ENCODE assay signal across 8 cellular contexts in genomic region chr16:49857423-49858181, GRCh38. TPM values are rescaled to one million over a fixed set of nuclear protein-coding genes. Genes with fewer than 3 reads are reported as not detected.
DNase-seq lines count a peak whose midpoint lies in the region; ATAC-seq and TF ChIP-seq lines count a peak whose summit lies in the region.

No MANE protein-coding gene starts in this region.

- H3K27me3 ChIP-seq in esophagus muscularis mucosa (peaks cover 0 to 5% (median 0%) of the 10 kb centered on the region in 4 donors), muscle layer of duodenum (ENCODE audit: low read depth, low read length) (peaks cover 6% of the 10 kb centered on the region), upper lobe of left lung (peaks cover 0 to 18% (median 9%) of the 10 kb centered on the region in 4 donors)

- peak; percentile 17 for DNase-seq in NCI-H2029 (lab: John Stamatoyannopoulos, UW)
- DNase-seq in NCI-H2029 treated with DMSO at 0.1 percent for 48 hours (lab: John Stamatoyannopoulos, UW), result no peak
- peak; percentile 6 for DNase-seq in NCI-H2196 treated with DMSO at 0.1 percent for 48 hours (lab: John Stamatoyannopoulos, UW; ENCODE audit: unreplicated experiment)
- peak; percentile 62 for DNase-seq in activated CD4-positive, alpha-beta memory T cell treated with anti-CD3 and anti-CD28 coated beads for 36 hours
- no peak for DNase-seq in esophagus muscularis mucosa (ENCODE audit: extremely low spot score)
- DNase-seq in upper lobe of left lung, result peak; percentile 45 to 92

- WGBS in esophagus muscularis mucosa, result 0% methylated on average over 6 of the region's 52 CpGs
- WGBS in upper lobe of left lung, 2 donors, result 0 to 1% methylated on average over 15 to 49 of the region's 52 CpGs

- H3K9me3 Mint-ChIP-seq in activated CD4-positive, alpha-beta memory T cell treated with anti-CD3 and anti-CD28 coated beads for 36 hours, result no peaks in the 10 kb centered on the region

- H3K36me3 ChIP-seq in esophagus muscularis mucosa (no peaks in the 10 kb centered on the region), muscle layer of duodenum (ENCODE audit: control insufficient read depth in 1 of 2, insufficient read depth in 2 of 2, low read length in 2 of 2) (no peaks in the 10 kb centered on the region), upper lobe of left lung (no peaks in the 10 kb centered on the region)

- peak overlapping the region; percentile 66 for H3K4me3 Mint-ChIP-seq in activated CD4-positive, alpha-beta memory T cell treated with anti-CD3 and anti-CD28 coated beads for 36 hours

- intact Hi-C loops in activated CD4-positive, alpha-beta memory T cell treated with anti-CD3 and anti-CD28 coated beads for 36 hours (cut with micrococcal nuclease), result loop anchor here (2.0 to 10.0 kb wide), 2 partner anchors 65 to 167 kb away; partner anchors contain the start of gene CNEP1R1
- intact Hi-C loops in esophagus muscularis mucosa (cut with DNase I), result loop anchor here (5.0 kb wide), 4 partner anchors 105 to 365 kb away; no protein-coding TSS in a partner anchor

- no peaks in the 10 kb centered on the region for H3K36me3 Mint-ChIP-seq in activated CD4-positive, alpha-beta memory T cell treated with anti-CD3 and anti-CD28 coated beads for 36 hours

- peak in 1 of 2 donors; percentile 28 for ATAC-seq in upper lobe of left lung (ENCODE audit: low FRiP score in 2 of 2)
- no peak for ATAC-seq in GM21447 (IDR thresholded peaks at IDR 0.05; ENCODE audit: unreplicated experiment)

- H3K4me1 ChIP-seq in esophagus muscularis mucosa (peaks cover 21 to 51% (median 47%) of the 10 kb centered on the region in 4 donors), muscle layer of duodenum (ENCODE audit: control insufficient read depth in 1 of 2, insufficient read depth in 2 of 2, low read length in 2 of 2) (peaks cover 0 to 28% of the 10 kb centered on the region in 2 donors), upper lobe of left lung (peaks cover 32 to 62% (median 38%) of the 10 kb centered on the region in 4 donors)

- H3K27me3 Mint-ChIP-seq in activated CD4-positive, alpha-beta memory T cell treated with anti-CD3 and anti-CD28 coated beads for 36 hours, result peaks cover 31% of the 10 kb centered on the region

- H3K4me1 Mint-ChIP-seq in activated CD4-positive, alpha-beta memory T cell treated with anti-CD3 and anti-CD28 coated beads for 36 hours (ENCODE audit: low read depth), result peaks cover 15% of the 10 kb centered on the region

- peak; percentile 65 to 91 (median 87) for TF ChIP-seq CTCF in esophagus muscularis mucosa (IDR thresholded peaks at IDR 0.05)
- peak; percentile 48 to 81 (median 77) for TF ChIP-seq CTCF in upper lobe of left lung (IDR thresholded peaks at IDR 0.05)

- CTCF ChIA-PET in activated CD4-positive, alpha-beta memory T cell treated with anti-CD3 and anti-CD28 coated beads for 36 hours (lab: Charles Lee), result interaction anchor here (0.6 to 3.0 kb wide), 20 partner anchors 12 to 353 kb away, joined by 3 to 15 read pairs (median 4); partner anchors contain the start of gene CNEP1R1

- POLR2A ChIA-PET in activated CD4-positive, alpha-beta memory T cell treated with anti-CD3 and anti-CD28 coated beads for 36 hours (lab: Charles Lee), result no interaction called here

- H3K4me3 ChIP-seq in esophagus muscularis mucosa (peak overlapping the region; percentile 84 to 96 (median 87)), muscle layer of duodenum (ENCODE audit: low read depth in 1 of 2, low read length in 2 of 2) (peak overlapping the region; percentile 50 to 67), upper lobe of left lung (peak overlapping the region; percentile 35 to 90 (median 73))

- H3K27ac ChIP-seq in esophagus muscularis mucosa (replicated peaks in 1 of 4) (peak overlapping the region; percentile 94 to 97 (median 96)), muscle layer of duodenum (ENCODE audit: low read length) (no peak overlapping the region), upper lobe of left lung (peak overlapping the region; percentile 79 to 94 (median 91))

- H3K27ac Mint-ChIP-seq in activated CD4-positive, alpha-beta memory T cell treated with anti-CD3 and anti-CD28 coated beads for 36 hours, result no peak overlapping the region

- TF ChIP-seq POLR2A in esophagus muscularis mucosa (IDR thresholded peaks at IDR 0.05; ENCODE audit: low read depth) (no peak), upper lobe of left lung (IDR thresholded peaks at IDR 0.05) (no peak)

- no peak for TF ChIP-seq EP300 in esophagus muscularis mucosa (IDR thresholded peaks at IDR 0.05)
- no peak for TF ChIP-seq EP300 in upper lobe of left lung (IDR thresholded peaks at IDR 0.05)

- H3K9me3 ChIP-seq in esophagus muscularis mucosa, result no peaks in the 10 kb centered on the region
- no peaks in the 10 kb centered on the region for H3K9me3 ChIP-seq in muscle layer of duodenum (ENCODE audit: control insufficient read depth in 1 of 2, low read length in 2 of 2)
- H3K9me3 ChIP-seq in upper lobe of left lung, result no peaks in the 10 kb centered on the region

RNA-seq across cellular contexts. Expression of gene ZNF423, which starts 1.7 kb away (rescaled TPM):
- total RNA-seq in activated CD4-positive, alpha-beta memory T cell treated with anti-CD3 and anti-CD28 coated beads for 36 hours, result not detected
- total RNA-seq in esophagus muscularis mucosa (10 to 100 TPM in 2 of 4 donors, 1 to 10 TPM in 2; 8.7 to 22.5 (median 10.3) TPM), upper lobe of left lung (10 to 100 TPM in 2 of 6 donors, 1 to 10 TPM in 4; 4.1 to 11.4 (median 6.7) TPM)

Comparison
In these comparisons a context has a peak if more than half of its experiments do, and no peak if none do; other contexts are left out.
1. DNase-seq: peak in NCI-H2029 (single experiment), NCI-H2196 treated with DMSO at 0.1 percent for 48 hours (single experiment), activated CD4-positive, alpha-beta memory T cell treated with anti-CD3 and anti-CD28 coated beads for 36 hours (single experiment) and upper lobe of left lung (2 of 2); none in NCI-H2029 treated with DMSO at 0.1 percent for 48 hours (single experiment) and esophagus muscularis mucosa (single experiment).
2. RNA of gene ZNF423, which starts 1.7 kb away (total RNA-seq): 8.7 to 22.5 TPM in esophagus muscularis mucosa and 4.1 to 11.4 TPM in upper lobe of left lung; not detected in activated CD4-positive, alpha-beta memory T cell treated with anti-CD3 and anti-CD28 coated beads for 36 hours; every median in the first group is over 4 times any median in the second.
3. Peak in every context shown above with its lines, with median percentiles within 50 percentile points of each other: H3K4me3 ChIP-seq.